Comparison of ENCODE assay signal across 22 cellular contexts in the genomic region with DNA sequence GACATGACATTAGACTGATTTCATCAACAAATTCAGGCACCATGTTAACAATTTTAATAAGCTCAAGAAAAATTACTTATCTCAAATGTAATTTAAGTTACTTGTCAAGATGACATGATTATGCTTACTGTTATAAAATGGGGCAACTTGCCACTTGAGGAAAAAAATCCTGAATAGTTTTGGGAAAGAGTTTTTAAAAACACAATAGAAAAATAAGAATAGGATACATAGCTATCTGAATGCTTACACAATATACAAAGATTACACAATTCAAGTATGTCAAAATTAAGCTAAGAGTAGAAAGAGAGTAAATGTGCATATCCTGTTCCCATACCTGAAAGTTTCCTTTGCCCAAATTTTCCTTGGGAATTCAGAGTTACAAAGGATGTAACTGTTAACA.
"Had no signal": no experiment of that assay in that cellular context is flagged by ENCODE, and none has a peak within 500 bp of the region (broad histone marks: within the 10 kb centered on the region; RNA-seq: fewer than 3 reads in every experiment).

No MANE protein-coding gene starts in this region.

- H3K4me1 ChIP-seq: esophagus muscularis mucosa, psoas muscle, right atrium auricular region, thyroid gland had no signal

- H3K27ac ChIP-seq: esophagus muscularis mucosa, ovary, psoas muscle, right atrium auricular region, thyroid gland, upper lobe of right lung had no signal

- ATAC-seq: activated CD8-positive, alpha-beta T cell treated with anti-CD3 and anti-CD28 coated beads, Interleukin-2, amount 10 ng/mL, durations not matched to agents 7 days and 5 days; activated naive CD8-positive, alpha-beta T cell treated with anti-CD3 and anti-CD28 coated beads, Interleukin-2, amount 50 U/mL, for 24 hours; effector memory CD8-positive, alpha-beta T cell; natural killer cell; psoas muscle; T-cell; upper lobe of right lung had no signal

- H3K36me3 ChIP-seq: ovary, right atrium auricular region, thyroid gland, upper lobe of right lung had no signal

- H3K4me3 ChIP-seq: esophagus muscularis mucosa, ovary, psoas muscle, right atrium auricular region, thyroid gland had no signal

- H3K27me3 ChIP-seq: esophagus muscularis mucosa, right atrium auricular region, thyroid gland, upper lobe of right lung had no signal

- H3K9me3 ChIP-seq: esophagus muscularis mucosa, ovary, psoas muscle, right atrium auricular region, thyroid gland, upper lobe of right lung had no signal

- DNase-seq: activated CD4-positive, alpha-beta T cell treated with anti-CD3 and anti-CD28 coated beads for 1 hour; activated CD4-positive, alpha-beta T cell treated with anti-CD3 and anti-CD28 coated beads, Interleukin-2, amount 50 U/mL, for 1 hour; activated CD8-positive, alpha-beta T cell treated with anti-CD3 and anti-CD28 coated beads, Interleukin-2, amount 10 ng/mL, durations not matched to agents 7 days and 5 days; activated gamma-delta T cell; activated naive CD4-positive, alpha-beta T cell treated with anti-CD3 and anti-CD28 coated beads, Interleukin-2, amount 50 U/mL, for 16 hours; activated naive CD8-positive, alpha-beta T cell treated with anti-CD3 and anti-CD28 coated beads, Interleukin-2, amount 50 U/mL, for 24 hours; aorta; central memory CD4-positive, alpha-beta T cell; effector memory CD8-positive, alpha-beta T cell; foreskin melanocyte; mammary epithelial cell; natural killer cell; ovary; psoas muscle; stimulated activated CD4-positive, alpha-beta T cell treated with anti-CD3 and anti-CD28 coated beads, Interleukin-4, amount 100 ng/mL, for 4 hours; substantia nigra; T-cell; thyroid gland; upper lobe of right lung had no signal

- FAIRE-seq: TTC549 had no signal
